In genomic region chr17:57559634-57560387, GRCh38 we compare ENCODE assay signal across 2 cellular contexts.
A peak's percentile ranks its signal among the peaks of the same experiment; 100 is the strongest.
TF ChIP-seq lines count a peak whose summit lies in the region.

No MANE protein-coding gene starts in this region.

TF ChIP-seq in SK-N-SH, 30 proteins besides CTCF, POLR2A, EP300 and RAD21 (continues in another document):
- no peak for TF ChIP-seq ZBTB33 (IDR thresholded peaks at IDR 0.05; ENCODE audit: borderline replicate concordance, low read depth)
- TF ChIP-seq TAF1 (IDR thresholded peaks at IDR 0.05; ENCODE audit: borderline replicate concordance, low read depth, low read length): no peak
- TF ChIP-seq PBX3 (IDR thresholded peaks at IDR 0.05): no peak
- no peak for TF ChIP-seq GABPA (IDR thresholded peaks at IDR 0.05; ENCODE audit: low read depth)
- TF ChIP-seq SMC3 (IDR thresholded peaks at IDR 0.05; ENCODE audit: low read depth, low read length): no peak
- TF ChIP-seq RXRA (IDR thresholded peaks at IDR 0.05; ENCODE audit: borderline replicate concordance, low read depth): no peak
- peak; percentile 70; the same call in 1 of the 2 replicates for TF ChIP-seq RCOR1 (IDR thresholded peaks at IDR 0.05; ENCODE audit: low read length)
- TF ChIP-seq SIN3A (IDR thresholded peaks at IDR 0.05; ENCODE audit: borderline replicate concordance, low read depth, low read length): no peak
- TF ChIP-seq USF2 (IDR thresholded peaks at IDR 0.05; ENCODE audit: borderline replicate concordance, low read depth, low read length): no peak
- TF ChIP-seq TCF12 (IDR thresholded peaks at IDR 0.05): peak; percentile 40; the same call in 1 of the 2 replicates
- peak; percentile 69 for TF ChIP-seq CHD2 (IDR thresholded peaks at IDR 0.05; ENCODE audit: low read length, partially characterized antibody)
- TF ChIP-seq GATA2 (CRISPR knock-in tag; IDR thresholded peaks at IDR 0.05): no peak
- no peak for TF ChIP-seq MAX (IDR thresholded peaks at IDR 0.05; ENCODE audit: low read depth)
- TF ChIP-seq JUND (IDR thresholded peaks at IDR 0.05): no peak
- no peak for TF ChIP-seq FOXM1 (IDR thresholded peaks at IDR 0.05; ENCODE audit: low read depth)
- TF ChIP-seq ELF1 (IDR thresholded peaks at IDR 0.05): no peak
- no peak for TF ChIP-seq EZH2phosphoT487 (IDR thresholded peaks at IDR 0.05; ENCODE audit: borderline replicate concordance, low read depth)
- no peak for TF ChIP-seq NRF1 (IDR thresholded peaks at IDR 0.05; ENCODE audit: low read depth, low read length)
- TF ChIP-seq REST (IDR thresholded peaks at IDR 0.05; ENCODE audit: low read depth, low read length): no peak
- no peak for TF ChIP-seq MXI1 (IDR thresholded peaks at IDR 0.05; ENCODE audit: low read depth, low read length)
- no peak for TF ChIP-seq POLR2AphosphoS5 (IDR thresholded peaks at IDR 0.05; ENCODE audit: low read depth, low read length)
- no peak for TF ChIP-seq USF1 (IDR thresholded peaks at IDR 0.05; ENCODE audit: borderline replicate concordance, low read depth)
- no peak for TF ChIP-seq FOSL2 (IDR thresholded peaks at IDR 0.05; ENCODE audit: borderline replicate concordance, low read depth)
- no peak for TF ChIP-seq TEAD4 (IDR thresholded peaks at IDR 0.05; ENCODE audit: borderline replicate concordance, insufficient read depth)
- TF ChIP-seq RFX5 (IDR thresholded peaks at IDR 0.05; ENCODE audit: low read length): no peak
- 0 out of 2 replicates have a peak, but pooled peaks have one; percentile 23 for TF ChIP-seq FOXJ3 (CRISPR knock-in tag; IDR thresholded peaks at IDR 0.05)

TF ChIP-seq in WTC11, 78 proteins besides CTCF, POLR2A, EP300 and RAD21:
- TF ChIP-seq CREB1 (CRISPR knock-in tag; IDR thresholded peaks at IDR 0.05) (no peak), ZNF416 (CRISPR knock-in tag; IDR thresholded peaks at IDR 0.05) (no peak), GABPB1 (CRISPR knock-in tag; IDR thresholded peaks at IDR 0.05) (no peak), E2F1 (CRISPR knock-in tag; IDR thresholded peaks at IDR 0.05) (no peak), OVOL2 (CRISPR knock-in tag; IDR thresholded peaks at IDR 0.05; ENCODE audit: borderline replicate concordance) (no peak)
